Comparison of ENCODE assay signal across 8 cellular contexts in genomic region chr1:242523968-242524570, GRCh38. TPM values are rescaled to one million over a fixed set of nuclear protein-coding genes. Genes with fewer than 3 reads are reported as not detected.
DNase-seq lines count a peak whose midpoint lies in the region; ATAC-seq and TF ChIP-seq lines count a peak whose summit lies in the region.

No MANE protein-coding gene starts in this region.

- intact Hi-C loops in left cardiac atrium (cut with DNase I) = no loop called here

- no peak overlapping the region for H3K27ac Mint-ChIP-seq in WTC11

- H3K27ac ChIP-seq in rectal smooth muscle tissue (ENCODE audit: low read depth, low read length) = no peak overlapping the region

- H3K4me1 Mint-ChIP-seq in WTC11 = peaks cover 28% of the 10 kb centered on the region

- H3K4me1 ChIP-seq in rectal smooth muscle tissue (ENCODE audit: control insufficient read depth, insufficient read depth, low read length) = no peaks in the 10 kb centered on the region

- H3K36me3 Mint-ChIP-seq in WTC11 = no peaks in the 10 kb centered on the region

- CTCF ChIA-PET in BJ (lab: Yijun Ruan, JAX) = no interaction called here
- CTCF ChIA-PET in WTC11 (lab: Charles Lee) = interaction anchor here (0.6 to 1.6 kb wide), 8 partner anchors 35 to 155 kb away, joined by 3 to 12 read pairs (median 4); no protein-coding TSS in a partner anchor

- H3K9me3 Mint-ChIP-seq in WTC11 = no peaks in the 10 kb centered on the region

- no peak for TF ChIP-seq CTCF in BJ (IDR thresholded peaks at IDR 0.05; ENCODE audit: insufficient read depth, low read depth, low read length)
- no peak for TF ChIP-seq CTCF in WTC11 (IDR thresholded peaks at IDR 0.05)

- ATAC-seq in WTC11 = peak; percentile 68
- peak; percentile 65 to 82 for ATAC-seq in left cardiac atrium
- no peak for ATAC-seq in GM18909 (IDR thresholded peaks at IDR 0.05; ENCODE audit: poor library complexity, unreplicated experiment)

- H3K36me3 ChIP-seq in BJ (ENCODE audit: control insufficient read depth, insufficient read depth, low read length) (no peaks in the 10 kb centered on the region), rectal smooth muscle tissue (ENCODE audit: control insufficient read depth, insufficient read depth, low read length) (no peaks in the 10 kb centered on the region)

- DNase-seq in BJ (ENCODE audit: low read depth) (no peak), HT1080 (ENCODE audit: low read depth) (peak; percentile 60), WTC11 (ENCODE audit: low spot score) (peak; percentile 84), left cardiac atrium (no peak), LoVo (ENCODE audit: low spot score) (no peak)
- DNase-seq in stimulated activated CD4-positive, alpha-beta T cell treated with anti-CD3 and anti-CD28 coated beads, Interleukin-12 subunit alpha, Interleukin-12 subunit beta, amount 100 ng/mL, for 4 hours = no peak

- H3K4me3 ChIP-seq in BJ (ENCODE audit: low read depth, low read length) (peak overlapping the region; percentile 11), rectal smooth muscle tissue (ENCODE audit: low read length) (peak overlapping the region; percentile 41)

- no peak overlapping the region for H3K9ac ChIP-seq in rectal smooth muscle tissue (ENCODE audit: low read length)

- H3K27me3 ChIP-seq in BJ (ENCODE audit: control insufficient read depth, insufficient read depth, low read length) (peaks cover 18% of the 10 kb centered on the region), rectal smooth muscle tissue (ENCODE audit: control insufficient read depth, insufficient read depth, low read length) (peaks cover 3% of the 10 kb centered on the region)

- H3K27me3 Mint-ChIP-seq in WTC11 (ENCODE audit: low read depth) = peaks cover 39% of the 10 kb centered on the region

- peak overlapping the region; percentile 92 for H3K4me3 Mint-ChIP-seq in WTC11

- POLR2A ChIA-PET in BJ (lab: Charles Lee) (no interaction called here), WTC11 (lab: Charles Lee) (no interaction called here)

TF ChIP-seq in WTC11, 78 proteins besides CTCF, POLR2A, EP300 and RAD21 (continues in another document):
- no peak for TF ChIP-seq AFF4 (CRISPR knock-in tag; IDR thresholded peaks at IDR 0.05; ENCODE audit: borderline replicate concordance)
- TF ChIP-seq E2F5 (CRISPR knock-in tag; IDR thresholded peaks at IDR 0.05) = peak; percentile 76; the same call in 1 of the 2 replicates
- no peak for TF ChIP-seq FOXJ3 (CRISPR knock-in tag; IDR thresholded peaks at IDR 0.05; ENCODE audit: borderline replicate concordance)
- peak; percentile 60; the same call in 1 of the 2 replicates for TF ChIP-seq MAX (CRISPR knock-in tag; IDR thresholded peaks at IDR 0.05)
- TF ChIP-seq ZNF512 (CRISPR knock-in tag; IDR thresholded peaks at IDR 0.05; ENCODE audit: borderline replicate concordance) = no peak
- TF ChIP-seq ZNF671 (CRISPR knock-in tag; IDR thresholded peaks at IDR 0.05) = no peak
- TF ChIP-seq HMGXB4 (CRISPR knock-in tag; IDR thresholded peaks at IDR 0.05) = peak; percentile 92
- TF ChIP-seq ZNF425 (CRISPR knock-in tag; conservative IDR thresholded peaks at IDR 0.05) = no peak
- TF ChIP-seq OVOL2 (CRISPR knock-in tag; IDR thresholded peaks at IDR 0.05; ENCODE audit: borderline replicate concordance) = no peak

RNA-seq across cellular contexts. Expression of gene PLD5, which starts 0.4 kb away (rescaled TPM):
- polyA plus RNA-seq in BJ (2011; rRNA removed) = not detected in 2 replicates
- not detected in 2 replicates for polyA minus RNA-seq in BJ (2011; rRNA and poly(A)+ RNA removed)
- 0.33 and 1.2 TPM in 2 replicates for total RNA-seq in HT1080 (2014; rRNA removed; shearing (Covaris generic))
- polyA plus RNA-seq in HT1080 (2015; cell fraction: cytosol; rRNA removed) = 0.09 and 0.21 TPM in 2 replicates
- 0.11 TPM in 1 of 2 replicates, not detected in the other for polyA plus RNA-seq in HT1080 (2015; cell fraction: nucleus; rRNA removed)
- total RNA-seq in WTC11 (2021) (3.4 to 6.4 TPM (median 4.7 TPM) in 3 replicates), left cardiac atrium (under 1 TPM in 1 of 2 donors, not detected in 1; 0.05 TPM)

Comparison
In these comparisons a context has a peak if more than half of its experiments do, and no peak if none do; other contexts are left out.
1. DNase-seq: peak in HT1080 (single experiment) and WTC11 (single experiment); none in BJ (single experiment), left cardiac atrium (single experiment), stimulated activated CD4-positive, alpha-beta T cell treated with anti-CD3 and anti-CD28 coated beads, Interleukin-12 subunit alpha, Interleukin-12 subunit beta, amount 100 ng/mL, for 4 hours (single experiment) and LoVo (single experiment).